Comparison of ENCODE assay signal across 17 cellular contexts in genomic region chr18:49494660-49495059, GRCh38. TPM values are rescaled to one million over a fixed set of nuclear protein-coding genes. Genes with fewer than 3 reads are reported as not detected.
A peak's percentile ranks its signal among the peaks of the same experiment; 100 is the strongest.
DNase-seq lines count a peak whose midpoint lies in the region; ATAC-seq and TF ChIP-seq lines count a peak whose summit lies in the region.
"Had no signal": no experiment of that assay in that cellular context is flagged by ENCODE, and none has a peak within 500 bp of the region (broad histone marks: within the 10 kb centered on the region; RNA-seq: fewer than 3 reads in every experiment).

No MANE protein-coding gene starts in this region.

- H3K9me3 Mint-ChIP-seq in immature natural killer cell = no peaks in the 10 kb centered on the region

- peak overlapping the region; percentile 20 for H3K27ac ChIP-seq in GM23248
- no peak overlapping the region for H3K27ac ChIP-seq in dorsolateral prefrontal cortex
- H3K27ac ChIP-seq: BLaER1, SJSA1 had no signal

- H3K9me3 ChIP-seq in GM23248 (ENCODE audit: low read depth) = no peaks in the 10 kb centered on the region
- H3K9me3 ChIP-seq: BLaER1, SJSA1 had no signal

- H3F3A ChIP-seq in GM23248 (ENCODE audit: insufficient read depth) = peaks cover 37% of the 10 kb centered on the region

- 4 to 22% methylated on average over 2 of the region's 2 CpGs for WGBS in GM23248 (ENCODE audit: low coverage in 1 of 2, low lambda C conversion rate in 2 of 2, missing lambda C conversion rate in 2 of 2), 2 experiments

- no peak overlapping the region for H3K27ac Mint-ChIP-seq in immature natural killer cell

- H3K4me1 Mint-ChIP-seq in immature natural killer cell = peaks cover 25 to 36% of the 10 kb centered on the region in 2 donors

- peaks cover 11 to 22% (median 12%) of the 10 kb centered on the region in 3 donors for H3K36me3 Mint-ChIP-seq in immature natural killer cell

- peak overlapping the region; percentile 85 for H2AFZ ChIP-seq in GM23248

- peaks cover 30% of the 10 kb centered on the region for H3K4me1 ChIP-seq in GM23248 (ENCODE audit: insufficient read depth)

- H3K4me3 ChIP-seq in GM23248 (no peak overlapping the region), dorsolateral prefrontal cortex (no peak overlapping the region)
- H3K4me3 ChIP-seq: BLaER1, SJSA1 had no signal

- in situ Hi-C loops in GM23248 (cut with MboI) = no loop called here

- peaks cover 27% of the 10 kb centered on the region for H3K79me2 ChIP-seq in GM23248 (ENCODE audit: insufficient read depth)

- H3K27me3 ChIP-seq in GM23248 (replicated peaks; ENCODE audit: insufficient read depth) (no peaks in the 10 kb centered on the region), dorsolateral prefrontal cortex (peaks cover 0 to 9% (median 0%) of the 10 kb centered on the region in 45 donors)
- H3K27me3 ChIP-seq: BLaER1, SJSA1 had no signal

- H3K4me3 Mint-ChIP-seq in immature natural killer cell = no peak overlapping the region

- no peaks in the 10 kb centered on the region for H3K9me2 ChIP-seq in GM23248 (ENCODE audit: insufficient read depth)

- H3K4me2 ChIP-seq in GM23248 (ENCODE audit: unreplicated experiment) = no peak overlapping the region
- H3K4me2 ChIP-seq: BLaER1 had no signal

- H3K36me3 ChIP-seq in GM23248 (ENCODE audit: low read depth) = peaks cover 20% of the 10 kb centered on the region

- no peak for ATAC-seq in SK-N-SH treated with all-trans-retinoic acid at 6 μM for 48 hours
- ATAC-seq: PC-3 had no signal

- peaks cover 2% of the 10 kb centered on the region; the same call in 1 of the 2 replicates for H4K20me1 ChIP-seq in GM23248 (ENCODE audit: insufficient read depth)

- H3K27me3 Mint-ChIP-seq in immature natural killer cell (ENCODE audit: low read depth in 3 of 3) = peaks cover 0 to 13% (median 5%) of the 10 kb centered on the region in 3 donors

- intact Hi-C loops in dorsolateral prefrontal cortex (cut with DNase I) = loop anchor here (5.0 to 10.0 kb wide), 3 partner anchors 783 to 817 kb away; partner anchors contain the start of genes CXXC1 (in 1 of the 2) and MBD1 (in 1 of the 2)

- DNase-seq in GM23248 (peak; percentile 59), iris pigment epithelial cell (ENCODE audit: low read depth) (peak; percentile 30), middle frontal gyrus (ENCODE audit: extremely low spot score, low spot score) (no peak), immature natural killer cell (no peak), dorsolateral prefrontal cortex (no peak), germinal center (ENCODE audit: low spot score) (no peak)
- DNase-seq: DND-41, GDM1, KG1, NCI-H1436, NCI-H2029 treated with DMSO at 0.1 percent for 48 hours, NCI-H2171 treated with DMSO at 0.1 percent for 48 hours, NCI-H748 treated with DMSO at 0.1 percent for 48 hours, PC-3 had no signal

- no peak for TF ChIP-seq CTCF in dorsolateral prefrontal cortex (IDR thresholded peaks at IDR 0.05 in 54 of 56, conservative IDR thresholded peaks at IDR 0.05 in 2 of 56; ENCODE audit: low read depth in 1 of 56, partially characterized antibody in 56 of 56)

- H3K9ac ChIP-seq in GM23248 = peak overlapping the region; percentile 6
- H3K9ac ChIP-seq: BLaER1 had no signal

TF ChIP-seq in SK-N-SH treated with all-trans-retinoic acid at 6 μM for 48 hours, 23 proteins besides CTCF, POLR2A, EP300 and RAD21:
- TF ChIP-seq TCF4 (CRISPR knock-in tag; IDR thresholded peaks at IDR 0.05; ENCODE audit: borderline replicate concordance) = no peak
- no peak for TF ChIP-seq POU6F1 (CRISPR knock-in tag; IDR thresholded peaks at IDR 0.05; ENCODE audit: borderline replicate concordance, low read depth)
- no peak for TF ChIP-seq TSHZ2 (CRISPR knock-in tag; IDR thresholded peaks at IDR 0.05)
- TF ChIP-seq ZC3H10 (CRISPR knock-in tag; IDR thresholded peaks at IDR 0.05) = no peak
- TF ChIP-seq ZNF70 (CRISPR knock-in tag; IDR thresholded peaks at IDR 0.05) = 0 out of 2 replicates have a peak, but pooled peaks have one; percentile 13
- TF ChIP-seq BACH2 (CRISPR knock-in tag; IDR thresholded peaks at IDR 0.05; ENCODE audit: borderline replicate concordance) = no peak
- no peak for TF ChIP-seq SNAI2 (CRISPR knock-in tag; IDR thresholded peaks at IDR 0.05)

RNA-seq across cellular contexts. Expression of gene RPL17, which starts 2.4 kb away (rescaled TPM):
- 1,224 and 1,264 TPM in 2 replicates for total RNA-seq in GM23248 (2014; rRNA removed; shearing (Covaris generic))
- 725 and 752 TPM in 2 replicates for polyA plus RNA-seq in GM23248 (2016; fragmentation: Nextera tagmentation; extraction: Ambion mirVana)
- 1,000 to 10,000 TPM in 1 of 3 donors, 100 to 1,000 TPM in 2; 713 to 1,228 (median 972) TPM for polyA plus RNA-seq in immature natural killer cell
- 100 to 1,000 TPM; 334 to 642 (median 435) TPM for total RNA-seq in dorsolateral prefrontal cortex

RNA-seq across cellular contexts. Expression of gene C18orf32, which starts 7.6 kb away (rescaled TPM):
- total RNA-seq in GM23248 (2014; rRNA removed; shearing (Covaris generic)) = 26.6 and 43.7 TPM in 2 replicates
- polyA plus RNA-seq in GM23248 (2016; fragmentation: Nextera tagmentation; extraction: Ambion mirVana) = 77.0 and 78.2 TPM in 2 replicates
- polyA plus RNA-seq in immature natural killer cell = 100 to 1,000 TPM; 106 to 170 (median 122) TPM
- total RNA-seq in dorsolateral prefrontal cortex = 100 to 1,000 TPM in 75 of 120 experiments, 10 to 100 TPM in 45; 65.6 to 143 (median 105) TPM

RNA-seq across cellular contexts. Expression of gene DYM, which starts 34.2 kb away (rescaled TPM):
- 34.1 and 43.4 TPM in 2 replicates for total RNA-seq in GM23248 (2014; rRNA removed; shearing (Covaris generic))
- polyA plus RNA-seq in GM23248 (2016; fragmentation: Nextera tagmentation; extraction: Ambion mirVana) (51.5 and 57.9 TPM in 2 replicates), immature natural killer cell (10 to 100 TPM; 29.6 to 51.1 (median 31.2) TPM)
- total RNA-seq in dorsolateral prefrontal cortex = 100 to 1,000 TPM in 110 of 120 experiments, 10 to 100 TPM in 10; 83.0 to 165 (median 116) TPM

Comparison
In these comparisons a context has a peak if more than half of its experiments do, and no peak if none do; other contexts are left out.
1. DNase-seq: peak in GM23248 (single experiment) and iris pigment epithelial cell (single experiment); none in middle frontal gyrus (single experiment), immature natural killer cell (0 of 3), dorsolateral prefrontal cortex (0 of 10) and germinal center (single experiment).